21 cellular contexts compared by ENCODE assay signal in the genomic region with DNA sequence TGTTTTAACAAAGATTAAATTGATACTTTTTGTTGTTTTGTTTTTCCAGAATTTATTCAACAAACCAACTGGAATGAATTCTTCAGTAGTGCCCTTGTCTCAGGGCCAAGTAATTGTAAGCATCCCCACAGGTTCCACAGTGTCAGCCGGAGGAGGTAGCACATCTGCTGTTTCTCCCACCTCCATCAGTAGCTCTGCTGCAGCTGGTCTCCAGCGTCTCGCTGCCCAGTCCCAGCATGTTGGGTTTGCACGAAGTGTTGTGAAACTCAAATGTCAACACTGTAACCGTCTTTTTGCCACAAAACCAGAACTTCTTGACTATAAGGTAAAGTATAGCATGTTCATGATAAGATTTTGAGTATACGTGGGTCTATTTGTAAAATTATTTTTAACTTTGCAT.
"Had no signal": no experiment of that assay in that cellular context is flagged by ENCODE, and none has a peak within 500 bp of the region (broad histone marks: within the 10 kb centered on the region; RNA-seq: fewer than 3 reads in every experiment).

No MANE protein-coding gene starts in this region.

- H3K4me3 ChIP-seq: coronary artery, esophagus squamous epithelium, gastrocnemius medialis, left ventricle myocardium inferior, right lobe of liver, skin epidermis, tibial artery had no signal

- H3K4me1 ChIP-seq: esophagus squamous epithelium, gastrocnemius medialis, left ventricle myocardium inferior, parathyroid adenoma, right lobe of liver, tibial artery had no signal

- H3K4me1 Mint-ChIP-seq: activated B cell treated with CpG ODN at 0.5 μM for 24 hours; activated naive CD8-positive, alpha-beta T cell treated with anti-CD3 and anti-CD28 coated beads, Interleukin-2, amount 10 ng/mL, durations not matched to agents 7 days and 5 days; stimulated activated naive CD8-positive, alpha-beta T cell treated with anti-CD3 and anti-CD28 coated beads, Interleukin-15, amount 100 ng/mL, for 72 hours had no signal

- H3K27me3 ChIP-seq: esophagus squamous epithelium, gastrocnemius medialis, right lobe of liver, tibial artery had no signal

- H3K27ac ChIP-seq: coronary artery, esophagus squamous epithelium, gastrocnemius medialis, left ventricle myocardium inferior, parathyroid adenoma, right lobe of liver, skin epidermis, tibial artery had no signal

- H3K27me3 Mint-ChIP-seq: activated B cell treated with CpG ODN at 0.5 μM for 24 hours; activated CD4-positive, alpha-beta memory T cell treated with anti-CD3 and anti-CD28 coated beads for 36 hours; activated naive CD8-positive, alpha-beta T cell treated with anti-CD3 and anti-CD28 coated beads, Interleukin-2, amount 10 ng/mL, durations not matched to agents 7 days and 5 days; natural killer cell treated with Interleukin-12 subunit alpha and Interleukin-12 subunit beta and Interleukin-15 and Interleukin-18, amount 100 ng/mL, for 72 hours; stimulated activated naive CD8-positive, alpha-beta T cell treated with anti-CD3 and anti-CD28 coated beads, Interleukin-15, amount 100 ng/mL, for 72 hours had no signal

- H3K9me3 ChIP-seq: esophagus squamous epithelium, gastrocnemius medialis, left ventricle myocardium inferior, right lobe of liver, tibial artery had no signal

- DNase-seq: activated B cell treated with CpG ODN at 0.5 μM for 24 hours; activated CD4-positive, alpha-beta memory T cell treated with anti-CD3 and anti-CD28 coated beads for 36 hours; activated CD4-positive, alpha-beta T cell treated with anti-CD3 and anti-CD28 coated beads for 48 hours; activated effector memory CD4-positive, alpha-beta T cell treated with Interleukin-2 at 50 U/mL for 16 hours; activated naive CD4-positive, alpha-beta T cell treated with anti-CD3 and anti-CD28 coated beads for 36 hours; activated naive CD8-positive, alpha-beta T cell treated with anti-CD3 and anti-CD28 coated beads, Interleukin-2, amount 10 ng/mL, durations not matched to agents 7 days and 5 days; activated T-cell treated with anti-CD3 and anti-CD28 coated beads, Interleukin-2, amount 50 U/mL, for 72 hours; amniotic stem cell; cerebellar nuclear complex; esophagus squamous epithelium; gastrocnemius medialis; hypothalamus; left ventricle myocardium inferior; right lobe of liver; stimulated activated CD4-positive, alpha-beta T cell treated with anti-CD3 and anti-CD28 coated beads, Interleukin-1b, Interleukin-23, amount 100 ng/mL, for 48 hours; stimulated activated naive CD8-positive, alpha-beta T cell treated with anti-CD3 and anti-CD28 coated beads, Interleukin-15, amount 100 ng/mL, for 72 hours; tibial artery had no signal

- H3K4me3 Mint-ChIP-seq: activated B cell treated with CpG ODN at 0.5 μM for 24 hours; activated CD4-positive, alpha-beta memory T cell treated with anti-CD3 and anti-CD28 coated beads for 36 hours; activated naive CD4-positive, alpha-beta T cell treated with anti-CD3 and anti-CD28 coated beads for 36 hours; activated naive CD8-positive, alpha-beta T cell treated with anti-CD3 and anti-CD28 coated beads, Interleukin-2, amount 10 ng/mL, durations not matched to agents 7 days and 5 days; activated T-cell treated with anti-CD3 and anti-CD28 coated beads, Interleukin-2, amount 50 U/mL, for 72 hours; natural killer cell treated with Interleukin-12 subunit alpha and Interleukin-12 subunit beta and Interleukin-15 and Interleukin-18, amount 100 ng/mL, for 72 hours; stimulated activated naive CD8-positive, alpha-beta T cell treated with anti-CD3 and anti-CD28 coated beads, Interleukin-15, amount 100 ng/mL, for 72 hours had no signal

- H3K9me3 Mint-ChIP-seq: activated B cell treated with CpG ODN at 0.5 μM for 24 hours; activated CD4-positive, alpha-beta memory T cell treated with anti-CD3 and anti-CD28 coated beads for 36 hours; activated naive CD4-positive, alpha-beta T cell treated with anti-CD3 and anti-CD28 coated beads for 36 hours; activated naive CD8-positive, alpha-beta T cell treated with anti-CD3 and anti-CD28 coated beads, Interleukin-2, amount 10 ng/mL, durations not matched to agents 7 days and 5 days; activated T-cell treated with anti-CD3 and anti-CD28 coated beads, Interleukin-2, amount 50 U/mL, for 72 hours; natural killer cell treated with Interleukin-12 subunit alpha and Interleukin-12 subunit beta and Interleukin-15 and Interleukin-18, amount 100 ng/mL, for 72 hours; stimulated activated naive CD8-positive, alpha-beta T cell treated with anti-CD3 and anti-CD28 coated beads, Interleukin-15, amount 100 ng/mL, for 72 hours had no signal

- ATAC-seq: activated T-cell treated with anti-CD3 and anti-CD28 coated beads, Interleukin-2, amount 50 U/mL, for 72 hours; gastrocnemius medialis; natural killer cell treated with Interleukin-12 subunit alpha and Interleukin-12 subunit beta and Interleukin-15 and Interleukin-18, amount 100 ng/mL, for 72 hours; right lobe of liver; stimulated activated naive CD8-positive, alpha-beta T cell treated with anti-CD3 and anti-CD28 coated beads, Interleukin-15, amount 100 ng/mL, for 72 hours had no signal

- H3K27ac Mint-ChIP-seq: activated B cell treated with CpG ODN at 0.5 μM for 24 hours; activated CD4-positive, alpha-beta memory T cell treated with anti-CD3 and anti-CD28 coated beads for 36 hours; activated naive CD4-positive, alpha-beta T cell treated with anti-CD3 and anti-CD28 coated beads for 36 hours; activated naive CD8-positive, alpha-beta T cell treated with anti-CD3 and anti-CD28 coated beads, Interleukin-2, amount 10 ng/mL, durations not matched to agents 7 days and 5 days; activated T-cell treated with anti-CD3 and anti-CD28 coated beads, Interleukin-2, amount 50 U/mL, for 72 hours; natural killer cell treated with Interleukin-12 subunit alpha and Interleukin-12 subunit beta and Interleukin-15 and Interleukin-18, amount 100 ng/mL, for 72 hours; stimulated activated naive CD8-positive, alpha-beta T cell treated with anti-CD3 and anti-CD28 coated beads, Interleukin-15, amount 100 ng/mL, for 72 hours had no signal
